In genomic region chr1:237042892-237043576, GRCh38 we compare ENCODE assay signal across 9 cellular contexts. TPM values are rescaled to one million over a fixed set of nuclear protein-coding genes. Genes with fewer than 3 reads are reported as not detected.
DNase-seq lines count a peak whose midpoint lies in the region; ATAC-seq and TF ChIP-seq lines count a peak whose summit lies in the region.
"Had no signal": no experiment of that assay in that cellular context is flagged by ENCODE, and none has a peak within 500 bp of the region (broad histone marks: within the 10 kb centered on the region; RNA-seq: fewer than 3 reads in every experiment).

No MANE protein-coding gene starts in this region.

- CTCF ChIA-PET in activated CD8-positive, alpha-beta T cell treated with anti-CD3 and anti-CD28 coated beads for 36 hours (lab: Charles Lee): no interaction called here

- H3K27ac ChIP-seq in right atrium auricular region: peak overlapping the region; percentile 94 to 99
- H3K27ac ChIP-seq: epithelial cell of prostate had no signal

- H3K4me3 Mint-ChIP-seq in activated CD8-positive, alpha-beta T cell treated with anti-CD3 and anti-CD28 coated beads for 36 hours: no peak overlapping the region

- intact Hi-C loops in activated CD8-positive, alpha-beta T cell treated with anti-CD3 and anti-CD28 coated beads for 36 hours (cut with micrococcal nuclease): no loop called here

- no peaks in the 10 kb centered on the region for H3K9me3 ChIP-seq in right atrium auricular region

- H3K27me3 ChIP-seq in right atrium auricular region: no peaks in the 10 kb centered on the region

- peak overlapping the region; percentile 71 to 82 for H3K4me3 ChIP-seq in right atrium auricular region
- peak overlapping the region; percentile 40 for H3K4me3 ChIP-seq in retinal pigment epithelial cell (ENCODE audit: low read length)
- no peak overlapping the region for H3K4me3 ChIP-seq in foreskin fibroblast (ENCODE audit: low read depth in 1 of 2, low read length in 2 of 2)

- H3K27ac Mint-ChIP-seq in activated CD8-positive, alpha-beta T cell treated with anti-CD3 and anti-CD28 coated beads for 36 hours: no peak overlapping the region

- H3K4me1 Mint-ChIP-seq in activated CD8-positive, alpha-beta T cell treated with anti-CD3 and anti-CD28 coated beads for 36 hours (ENCODE audit: low read depth): peaks cover 7% of the 10 kb centered on the region

- H3K36me3 ChIP-seq in right atrium auricular region: no peaks in the 10 kb centered on the region

- H3K36me3 Mint-ChIP-seq in activated CD8-positive, alpha-beta T cell treated with anti-CD3 and anti-CD28 coated beads for 36 hours (ENCODE audit: low read depth): peaks cover 2% of the 10 kb centered on the region

- POLR2A ChIA-PET in activated CD8-positive, alpha-beta T cell treated with anti-CD3 and anti-CD28 coated beads for 36 hours (lab: Charles Lee): no interaction called here

- peaks cover 47% of the 10 kb centered on the region for H3K27me3 Mint-ChIP-seq in activated CD8-positive, alpha-beta T cell treated with anti-CD3 and anti-CD28 coated beads for 36 hours

- in situ Hi-C loops in GM13976 (cut with MboI; ENCODE audit: low sequenced_read_pairs, unreplicated experiment): no loop called here

- DNase-seq in GM13976 (ENCODE audit: low spot score) (peak; percentile 30), right atrium auricular region (ENCODE audit: low spot score) (no peak), retinal pigment epithelial cell (ENCODE audit: low read depth) (peak; percentile 17), NCI-H526 (lab: John Stamatoyannopoulos, UW) (no peak), NOMO-1 treated with dmso at 0.1 percent for 144 hours (lab: John Stamatoyannopoulos, UW; ENCODE audit: unreplicated experiment) (no peak), foreskin fibroblast (no peak)
- peak; percentile 12 for DNase-seq in activated CD8-positive, alpha-beta T cell treated with anti-CD3 and anti-CD28 coated beads for 36 hours

- no peak for ATAC-seq in activated CD8-positive, alpha-beta T cell treated with anti-CD3 and anti-CD28 coated beads for 36 hours
- ATAC-seq in HG02642 (IDR thresholded peaks at IDR 0.05; ENCODE audit: poor library complexity, unreplicated experiment): no peak

- H3K4me1 ChIP-seq in right atrium auricular region: no peaks in the 10 kb centered on the region

- TF ChIP-seq CTCF in GM13976 (IDR thresholded peaks at IDR 0.05; ENCODE audit: borderline replicate concordance, control extremely low read depth, extremely low read depth, insufficient read depth, missing control alignments) (no peak), right atrium auricular region (IDR thresholded peaks at IDR 0.05) (no peak), retinal pigment epithelial cell (conservative IDR thresholded peaks at IDR 0.05; ENCODE audit: low read depth, low read length) (no peak), foreskin fibroblast (IDR thresholded peaks at IDR 0.05; ENCODE audit: low read depth, low read length) (no peak)
- TF ChIP-seq CTCF in activated CD8-positive, alpha-beta T cell treated with anti-CD3 and anti-CD28 coated beads for 36 hours (IDR thresholded peaks at IDR 0.05): no peak

- no peaks in the 10 kb centered on the region for H3K9me3 Mint-ChIP-seq in activated CD8-positive, alpha-beta T cell treated with anti-CD3 and anti-CD28 coated beads for 36 hours

RNA-seq across cellular contexts. Expression of gene RYR2, which starts 1.1 kb away (rescaled TPM):
- under 1 TPM; 0.02 TPM for total RNA-seq in activated CD8-positive, alpha-beta T cell treated with anti-CD3 and anti-CD28 coated beads for 36 hours
- 100 to 1,000 TPM; 392 to 756 TPM for total RNA-seq in right atrium auricular region

RNA-seq across cellular contexts. Expression of gene MT1HL1, which starts 38.8 kb away (rescaled TPM):
- not detected for total RNA-seq in activated CD8-positive, alpha-beta T cell treated with anti-CD3 and anti-CD28 coated beads for 36 hours
- total RNA-seq in right atrium auricular region: not detected

Comparison
In these comparisons a context has a peak if more than half of its experiments do, and no peak if none do; other contexts are left out.
1. DNase-seq: peak in GM13976 (single experiment), activated CD8-positive, alpha-beta T cell treated with anti-CD3 and anti-CD28 coated beads for 36 hours (single experiment) and retinal pigment epithelial cell (single experiment); none in right atrium auricular region (single experiment), NCI-H526 (0 of 2), NOMO-1 treated with dmso at 0.1 percent for 144 hours (single experiment) and foreskin fibroblast (0 of 2).
2. H3K4me3 ChIP-seq: peak in right atrium auricular region (2 of 2) and retinal pigment epithelial cell (single experiment); none in foreskin fibroblast (0 of 2).
3. RNA of gene RYR2, which starts 1.1 kb away (total RNA-seq): 392 to 756 TPM in right atrium auricular region; 0.02 TPM in activated CD8-positive, alpha-beta T cell treated with anti-CD3 and anti-CD28 coated beads for 36 hours; every median in the first group is over 100 times any median in the second.